In genomic region chr5:140302786-140303639, GRCh38 we compare ENCODE assay signal across 8 cellular contexts.
A peak's percentile ranks its signal among the peaks of the same experiment; 100 is the strongest.
DNase-seq lines count a peak whose midpoint lies in the region; ATAC-seq and TF ChIP-seq lines count a peak whose summit lies in the region.

Gene PFDN1 (minus strand): TSS chr5:140303101. CDS start chr5:140303073, 28 bp downstream.

- H3K27ac ChIP-seq in cingulate gyrus (ENCODE audit: low read depth, low read length), result peak within 1 kb of the TSS; percentile 84

- ATAC-seq in HG03442 (IDR thresholded peaks at IDR 0.05; ENCODE audit: unreplicated experiment), result peak; percentile 92

- TF ChIP-seq POLR2A in GM19193 (IDR thresholded peaks at IDR 0.05; ENCODE audit: extremely low read depth, insufficient read depth, insufficient read length), result peak; percentile 78

- DNase-seq in AML-193 (lab: John Stamatoyannopoulos, UW), result peak; percentile 93 to 94
- DNase-seq in NCI-H524 treated with DMSO at 0.1 percent for 48 hours (lab: John Stamatoyannopoulos, UW), result peak; percentile 59
- peak; percentile 90 to 93 for DNase-seq in activated CD4-positive, alpha-beta T cell treated with anti-CD3 and anti-CD28 coated beads for 4 hours
- peak; percentile 97 for DNase-seq in kidney tubule cell (ENCODE audit: low spot score)
- peak; percentile 72 to 88 (median 80) for DNase-seq in stimulated activated CD4-positive, alpha-beta T cell treated with anti-CD3 and anti-CD28 coated beads, Interleukin-1b, Interleukin-23, amount 100 ng/mL, for 24 hours (ENCODE audit: low read depth in 4 of 4, low spot score in 1 of 4)

Comparison
In these comparisons a context has a peak if more than half of its experiments do, and no peak if none do; other contexts are left out.
1. Peak in every context shown above with its lines: DNase-seq, ATAC-seq and H3K27ac ChIP-seq.